16 cellular contexts compared by ENCODE assay signal in genomic region chr15:70252056-70252935, GRCh38.
DNase-seq lines count a peak whose midpoint lies in the region; ATAC-seq and TF ChIP-seq lines count a peak whose summit lies in the region.
"Had no signal": no experiment of that assay in that cellular context is flagged by ENCODE, and none has a peak within 500 bp of the region (broad histone marks: within the 10 kb centered on the region; RNA-seq: fewer than 3 reads in every experiment).

No MANE protein-coding gene starts in this region.

- H3K4me3 ChIP-seq in sigmoid colon = no peak overlapping the region
- H3K4me3 ChIP-seq: skin epidermis had no signal

- H3K27me3 ChIP-seq in sigmoid colon = no peaks in the 10 kb centered on the region
- H3K27me3 ChIP-seq: neutrophil had no signal

- no peaks in the 10 kb centered on the region for H3K36me3 ChIP-seq in sigmoid colon
- H3K36me3 ChIP-seq: neutrophil had no signal

- CTCF ChIA-PET in RWPE1 (lab: Yijun Ruan, JAX) = interaction anchor here (0.6 to 1.2 kb wide), 3 partner anchors 77 to 361 kb away, joined by 3 to 5 read pairs (median 3); no protein-coding TSS in a partner anchor

- TF ChIP-seq CTCF in RWPE1 (conservative IDR thresholded peaks at IDR 0.05; ENCODE audit: low read depth) (no peak), sigmoid colon (IDR thresholded peaks at IDR 0.05) (no peak)

- WGBS in sigmoid colon, 2 donors = 49 to 80% methylated on average over 21 of the region's 21 CpGs

- POLR2A ChIA-PET in RWPE1 (lab: Yijun Ruan, JAX; ENCODE audit: low non-redundant PET) = no interaction called here

- DNase-seq in DMS 273 (lab: John Stamatoyannopoulos, UW; ENCODE audit: unreplicated experiment) (peak; percentile 84), DMS 273 treated with DMSO at 0.1 percent for 48 hours (lab: John Stamatoyannopoulos, UW) (no peak), NCI-H187 treated with DMSO at 0.1 percent for 48 hours (lab: John Stamatoyannopoulos, UW) (peak; percentile 10), RWPE1 (ENCODE audit: low spot score) (peak; percentile 57), sigmoid colon (peak; percentile 59)
- DNase-seq: activated CD8-positive, alpha-beta memory T cell treated with anti-CD3 and anti-CD28 coated beads for 24 hours; activated naive CD4-positive, alpha-beta T cell treated with anti-CD3 and anti-CD28 coated beads, Interleukin-2, amount 50 U/mL, for 16 hours; caudate nucleus; left ventricle myocardium superior; RPMI8226 had no signal

- no peaks in the 10 kb centered on the region for H3K4me1 ChIP-seq in sigmoid colon

- intact Hi-C loops in sigmoid colon (cut with DNase I) = no loop called here

- no peaks in the 10 kb centered on the region for H3K9me3 ChIP-seq in sigmoid colon
- H3K9me3 ChIP-seq: neutrophil had no signal

- no peak for TF ChIP-seq POLR2A in sigmoid colon (IDR thresholded peaks at IDR 0.05)

- TF ChIP-seq EP300 in sigmoid colon (IDR thresholded peaks at IDR 0.05) = no peak

- H3K27ac ChIP-seq in RWPE1 = no peak overlapping the region
- H3K27ac ChIP-seq in sigmoid colon = no peak overlapping the region
- H3K27ac ChIP-seq: 22Rv1, neutrophil, skin epidermis had no signal

- no peak for ATAC-seq in GM21515 (IDR thresholded peaks at IDR 0.05; ENCODE audit: unreplicated experiment)
- ATAC-seq in HG03378 (IDR thresholded peaks at IDR 0.05; ENCODE audit: unreplicated experiment) = no peak
- no peak for ATAC-seq in HG03095 (IDR thresholded peaks at IDR 0.05; ENCODE audit: unreplicated experiment)
- ATAC-seq: left ventricle myocardium superior had no signal
